In genomic region chr6:89859744-89860143, GRCh38 we compare ENCODE assay signal across 12 cellular contexts. TPM values are rescaled to one million over a fixed set of nuclear protein-coding genes. Genes with fewer than 3 reads are reported as not detected.
A peak's percentile ranks its signal among the peaks of the same experiment; 100 is the strongest.
DNase-seq lines count a peak whose midpoint lies in the region; ATAC-seq and TF ChIP-seq lines count a peak whose summit lies in the region.
"Had no signal": no experiment of that assay in that cellular context is flagged by ENCODE, and none has a peak within 500 bp of the region (broad histone marks: within the 10 kb centered on the region; RNA-seq: fewer than 3 reads in every experiment).

No MANE protein-coding gene starts in this region.

- no peak overlapping the region for H3K27ac ChIP-seq in CD4-positive, CD25-positive, alpha-beta regulatory T cell (ENCODE audit: insufficient read depth, low read length, poor library complexity, severe bottlenecking)
- H3K27ac ChIP-seq: thoracic aorta had no signal

- H3K9me3 Mint-ChIP-seq in CD4-positive, CD25-positive, alpha-beta regulatory T cell, result peaks cover 0 to 2% (median 0%) of the 10 kb centered on the region in 7 donors
- H3K9me3 Mint-ChIP-seq in type B pancreatic cell, result no peaks in the 10 kb centered on the region

- peaks cover 4% of the 10 kb centered on the region for H3K4me1 ChIP-seq in CD4-positive, CD25-positive, alpha-beta regulatory T cell (ENCODE audit: control insufficient read depth, insufficient read depth, low read length, poor library complexity, severe bottlenecking)

- ATAC-seq in CD4-positive, CD25-positive, alpha-beta regulatory T cell (ENCODE audit: low read depth in 2 of 2), result no peak
- ATAC-seq in GM18511 (IDR thresholded peaks at IDR 0.05; ENCODE audit: unreplicated experiment) (peak; percentile 55), GM21723 (IDR thresholded peaks at IDR 0.05; ENCODE audit: unreplicated experiment) (peak; percentile 68), HG03432 (IDR thresholded peaks at IDR 0.05; ENCODE audit: unreplicated experiment) (peak; percentile 63)

- no peaks in the 10 kb centered on the region for H3K9me3 ChIP-seq in CD4-positive, CD25-positive, alpha-beta regulatory T cell (ENCODE audit: control insufficient read depth in 2 of 2, low read length in 2 of 2)
- H3K9me3 ChIP-seq: thoracic aorta had no signal

- peaks cover 10 to 20% (median 13%) of the 10 kb centered on the region in 4 donors for H3K4me1 Mint-ChIP-seq in CD4-positive, CD25-positive, alpha-beta regulatory T cell
- H3K4me1 Mint-ChIP-seq in type B pancreatic cell (ENCODE audit: unreplicated experiment), result no peaks in the 10 kb centered on the region

- no peak overlapping the region for H3K4me3 ChIP-seq in CD4-positive, CD25-positive, alpha-beta regulatory T cell (ENCODE audit: low read depth, low read length)
- H3K4me3 ChIP-seq: thoracic aorta had no signal

- H3K27me3 Mint-ChIP-seq in CD4-positive, CD25-positive, alpha-beta regulatory T cell, result no peaks in the 10 kb centered on the region
- no peaks in the 10 kb centered on the region for H3K27me3 Mint-ChIP-seq in type B pancreatic cell

- DNase-seq in CD4-positive, CD25-positive, alpha-beta regulatory T cell, result peak in 1 of 3 donors; percentile 54
- no peak for DNase-seq in NCI-H774 (lab: John Stamatoyannopoulos, UW)
- no peak for DNase-seq in type B pancreatic cell (ENCODE audit: extremely low spot score, unreplicated experiment)
- no peak for DNase-seq in HCEC 1CT
- no peak for DNase-seq in middle frontal gyrus (ENCODE audit: extremely low spot score, low spot score)
- DNase-seq: midbrain, NCI-H146 had no signal

- peaks cover 45% of the 10 kb centered on the region for H3K36me3 Mint-ChIP-seq in CD4-positive, CD25-positive, alpha-beta regulatory T cell
- H3K36me3 Mint-ChIP-seq in type B pancreatic cell, result peaks cover 40% of the 10 kb centered on the region

- H3K27ac Mint-ChIP-seq in CD4-positive, CD25-positive, alpha-beta regulatory T cell, result peak overlapping the region in 2 of 3 donors; percentile 81 to 85
- no peak overlapping the region for H3K27ac Mint-ChIP-seq in type B pancreatic cell

- no peaks in the 10 kb centered on the region for H3K27me3 ChIP-seq in CD4-positive, CD25-positive, alpha-beta regulatory T cell (ENCODE audit: control insufficient read depth, insufficient read depth, low read length)

- H3K36me3 ChIP-seq in CD4-positive, CD25-positive, alpha-beta regulatory T cell (ENCODE audit: control insufficient read depth, insufficient read depth, low read length), result peaks cover 79% of the 10 kb centered on the region

- H3K4me3 Mint-ChIP-seq in CD4-positive, CD25-positive, alpha-beta regulatory T cell, result no peak overlapping the region
- H3K4me3 Mint-ChIP-seq in type B pancreatic cell, result no peak overlapping the region

- TF ChIP-seq CTCF in type B pancreatic cell (conservative IDR thresholded peaks at IDR 0.05), result no peak

RNA-seq across cellular contexts. Expression of gene CASP8AP2, which starts 30.1 kb away (rescaled TPM):
- 30.8 TPM for total RNA-seq in CD4-positive, CD25-positive, alpha-beta regulatory T cell
- 10 to 100 TPM; 48.4 to 59.2 (median 52.8) TPM for polyA plus RNA-seq in CD4-positive, CD25-positive, alpha-beta regulatory T cell
- total RNA-seq in type B pancreatic cell (ENCODE audit: low replicate concordance), result 19.0 and 29.5 TPM in 2 replicates

RNA-seq across cellular contexts. Expression of gene GJA10, which starts 34.5 kb away (rescaled TPM):
- not detected for total RNA-seq in CD4-positive, CD25-positive, alpha-beta regulatory T cell
- not detected for polyA plus RNA-seq in CD4-positive, CD25-positive, alpha-beta regulatory T cell
- not detected in 2 replicates for total RNA-seq in type B pancreatic cell (ENCODE audit: low replicate concordance)
- total RNA-seq: pulmonary artery endothelial cell, thoracic aorta had no signal

RNA-seq across cellular contexts. Expression of gene MDN1, which starts 40.1 kb away (rescaled TPM):
- total RNA-seq in CD4-positive, CD25-positive, alpha-beta regulatory T cell, result 49.2 TPM
- 1 to 10 TPM; 5.7 to 7.1 (median 6.3) TPM for polyA plus RNA-seq in CD4-positive, CD25-positive, alpha-beta regulatory T cell
- total RNA-seq in type B pancreatic cell (ENCODE audit: low replicate concordance), result 36.7 and 43.1 TPM in 2 replicates

Comparison
In these comparisons a context has a peak if more than half of its experiments do, and no peak if none do; other contexts are left out.
1. ATAC-seq: peak in GM18511 (single experiment), GM21723 (single experiment) and HG03432 (single experiment); none in CD4-positive, CD25-positive, alpha-beta regulatory T cell (0 of 2).